16 cellular contexts compared by ENCODE assay signal in the genomic region with DNA sequence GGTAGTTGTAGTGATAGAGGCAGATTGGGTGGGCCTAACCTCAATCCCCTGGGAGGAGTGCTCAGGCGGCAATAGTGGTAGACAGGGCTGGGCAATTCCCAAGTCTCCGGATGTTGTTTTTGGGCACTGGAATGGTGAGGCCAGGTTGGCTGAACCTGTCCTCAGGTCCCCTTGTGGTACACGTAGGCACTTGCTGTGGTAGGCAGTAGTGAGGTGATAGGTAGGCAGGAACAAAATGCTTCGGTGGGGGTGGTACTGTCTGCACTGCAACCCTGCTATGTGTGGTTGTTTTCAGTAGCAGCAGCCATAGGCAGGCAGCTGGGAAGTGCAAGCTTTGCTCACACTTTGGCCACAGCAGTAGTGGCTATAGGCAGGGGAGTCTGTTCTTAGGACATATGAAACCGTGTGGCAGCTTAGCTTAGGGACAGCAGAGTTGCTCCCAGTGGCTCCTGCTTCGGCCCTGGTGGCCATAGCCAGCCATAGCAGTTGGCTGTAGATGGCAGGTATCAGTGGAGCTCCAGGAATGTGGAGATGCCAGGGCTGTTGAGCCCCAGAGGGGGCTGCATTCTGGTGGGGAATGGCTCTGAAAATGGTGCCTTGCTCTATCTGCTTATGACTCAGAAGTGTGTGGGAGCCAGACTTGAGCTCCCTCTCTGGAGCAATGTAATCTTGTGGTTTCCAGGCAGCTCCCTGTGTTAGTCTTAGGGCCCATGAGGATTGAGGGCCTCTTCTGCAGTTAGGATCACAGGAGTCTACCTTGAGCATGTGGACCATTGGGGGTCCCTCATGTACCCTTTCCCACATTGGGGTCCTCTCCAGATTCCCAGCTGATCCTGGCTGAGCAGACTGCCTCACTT.
DNase-seq lines count a peak whose midpoint lies in the region; ATAC-seq and TF ChIP-seq lines count a peak whose summit lies in the region.
"Had no signal": no experiment of that assay in that cellular context is flagged by ENCODE, and none has a peak within 500 bp of the region (broad histone marks: within the 10 kb centered on the region; RNA-seq: fewer than 3 reads in every experiment).

No MANE protein-coding gene starts in this region.

- no peaks in the 10 kb centered on the region for H4K20me1 ChIP-seq in mammary epithelial cell (ENCODE audit: insufficient read depth, low read length)

- H3K4me1 ChIP-seq in mammary epithelial cell (ENCODE audit: insufficient read depth, low read length) (no peaks in the 10 kb centered on the region), foreskin keratinocyte (no peaks in the 10 kb centered on the region), right cardiac atrium (ENCODE audit: control insufficient read depth, insufficient read depth, low read length) (no peaks in the 10 kb centered on the region)
- H3K4me1 ChIP-seq: A549 had no signal

- in situ Hi-C loops in mammary epithelial cell (cut with MboI; ENCODE audit: low sequenced_read_pairs in 2 of 2), result no loop called here

- no peak overlapping the region for H3K4me3 Mint-ChIP-seq in MCF 10A (ENCODE audit: unreplicated experiment)
- H3K4me3 Mint-ChIP-seq in type B pancreatic cell, result no peak overlapping the region
- H3K4me3 Mint-ChIP-seq: activated naive CD8-positive, alpha-beta T cell treated with anti-CD3 and anti-CD28 coated beads, Interleukin-2, amount 50 U/mL, for 24 hours had no signal

- no peak overlapping the region for H2AFZ ChIP-seq in mammary epithelial cell (ENCODE audit: low read depth, low read length)

- 80% methylated on average over 5 of the region's 6 CpGs for WGBS in mammary epithelial cell (ENCODE audit: low coverage, missing lambda C conversion rate)
- 66% methylated on average over 6 of the region's 6 CpGs for WGBS in right cardiac atrium

- no peaks in the 10 kb centered on the region for H3K36me3 Mint-ChIP-seq in MCF 10A (ENCODE audit: insufficient read depth, unreplicated experiment)
- H3K36me3 Mint-ChIP-seq in type B pancreatic cell, result no peaks in the 10 kb centered on the region

- intact Hi-C loops in mammary epithelial cell (cut with micrococcal nuclease), result no loop called here
- intact Hi-C loops in MCF 10A (cut with micrococcal nuclease), result no loop called here
- intact Hi-C loops in right cardiac atrium (cut with DNase I), result no loop called here

- dilution Hi-C loops in mammary epithelial cell (cut with HindIII; ENCODE audit: low sequenced_read_pairs), result no loop called here

- H3K27me3 ChIP-seq in mammary epithelial cell (ENCODE audit: insufficient read depth, low read length) (no peaks in the 10 kb centered on the region), foreskin keratinocyte (no peaks in the 10 kb centered on the region), right cardiac atrium (ENCODE audit: control insufficient read depth, insufficient read depth) (no peaks in the 10 kb centered on the region)

- no peak overlapping the region for H3K9ac ChIP-seq in mammary epithelial cell (ENCODE audit: insufficient read depth, low read length)

- H3K36me3 ChIP-seq in mammary epithelial cell (ENCODE audit: insufficient read depth, low read length), result no peaks in the 10 kb centered on the region

- no peak overlapping the region for H3K27ac Mint-ChIP-seq in MCF 10A (ENCODE audit: low read depth, unreplicated experiment)
- no peak overlapping the region for H3K27ac Mint-ChIP-seq in type B pancreatic cell
- H3K27ac Mint-ChIP-seq: activated naive CD8-positive, alpha-beta T cell treated with anti-CD3 and anti-CD28 coated beads, Interleukin-2, amount 50 U/mL, for 24 hours had no signal

- BruUV-seq in mammary epithelial cell (replicated peaks; lab: Mats Ljungman, UMichigan) (no TSS peak), MCF 10A (replicated peaks; lab: Mats Ljungman, UMichigan) (no TSS peak)

- H3K4me3 ChIP-seq in mammary epithelial cell (replicated peaks in 1 of 3; ENCODE audit: insufficient read depth in 1 of 3, low read depth in 2 of 3, low read length in 3 of 3), result no peak overlapping the region
- H3K4me3 ChIP-seq in right cardiac atrium (ENCODE audit: low read length), result no peak overlapping the region
- H3K4me3 ChIP-seq: A549, lung had no signal

- POLR2A ChIA-PET in MCF 10A (lab: Yijun Ruan, JAX), result interaction anchor here (1.6 kb wide), 1 partner anchor 9 kb away, joined by 4 read pairs; no protein-coding TSS in a partner anchor

- no peak overlapping the region for H3K4me2 ChIP-seq in mammary epithelial cell (ENCODE audit: insufficient read depth, low read depth, low read length)
- H3K4me2 ChIP-seq: A549 had no signal

- H3K27me3 Mint-ChIP-seq in MCF 10A (ENCODE audit: insufficient read depth, unreplicated experiment) (no peaks in the 10 kb centered on the region), type B pancreatic cell (no peaks in the 10 kb centered on the region)
- H3K27me3 Mint-ChIP-seq: activated naive CD8-positive, alpha-beta T cell treated with anti-CD3 and anti-CD28 coated beads, Interleukin-2, amount 50 U/mL, for 24 hours had no signal

- ATAC-seq in foreskin keratinocyte (peak; percentile 48), right cardiac atrium (no peak)
- ATAC-seq: A549; activated naive CD8-positive, alpha-beta T cell treated with anti-CD3 and anti-CD28 coated beads, Interleukin-2, amount 50 U/mL, for 24 hours; Panc1 had no signal

- H3K27ac ChIP-seq in mammary epithelial cell (ENCODE audit: insufficient read depth, low read depth, low read length) (no peak overlapping the region), foreskin keratinocyte (no peak overlapping the region), right cardiac atrium (ENCODE audit: low read length) (no peak overlapping the region)
- H3K27ac ChIP-seq: A549 had no signal

- H3K9me3 ChIP-seq in mammary epithelial cell (replicated peaks; ENCODE audit: insufficient read depth, low read length) (peaks cover 6% of the 10 kb centered on the region), right cardiac atrium (ENCODE audit: control insufficient read depth, low read length) (peaks cover 2% of the 10 kb centered on the region)

- H3K4me1 Mint-ChIP-seq in MCF 10A (ENCODE audit: insufficient read depth, unreplicated experiment), result no peaks in the 10 kb centered on the region
- H3K4me1 Mint-ChIP-seq in type B pancreatic cell (ENCODE audit: unreplicated experiment), result no peaks in the 10 kb centered on the region
- H3K4me1 Mint-ChIP-seq: activated naive CD8-positive, alpha-beta T cell treated with anti-CD3 and anti-CD28 coated beads, Interleukin-2, amount 50 U/mL, for 24 hours had no signal

- CTCF ChIA-PET in mammary epithelial cell (lab: Charles Lee; ENCODE audit: low non-redundant PET) (no interaction called here), MCF 10A (lab: Yijun Ruan, JAX) (interaction anchor here (0.6 to 1.2 kb wide), 4 partner anchors 10 to 248 kb away, joined by 3 read pairs; no protein-coding TSS in a partner anchor)

- H3K9me3 Mint-ChIP-seq in MCF 10A (ENCODE audit: unreplicated experiment) (peaks cover 29% of the 10 kb centered on the region), type B pancreatic cell (peaks cover 12% of the 10 kb centered on the region)

- no peaks in the 10 kb centered on the region for H3K79me2 ChIP-seq in mammary epithelial cell (ENCODE audit: insufficient read depth, low read length)

- DNase-seq in mammary epithelial cell, result peak; percentile 31
- DNase-seq in MCF 10A (ENCODE audit: unreplicated experiment), result no peak
- peak; percentile 18 for DNase-seq in RPMI7951 (ENCODE audit: low read depth)
- no peak for DNase-seq in foreskin keratinocyte
- DNase-seq in type B pancreatic cell (ENCODE audit: extremely low spot score, unreplicated experiment), result no peak
- DNase-seq in stimulated activated CD4-positive, alpha-beta T cell treated with anti-CD3 and anti-CD28 coated beads, Interleukin-4, amount 100 ng/mL, for 1 hour, result no peak
- no peak for DNase-seq in GDM1 (lab: John Stamatoyannopoulos, UW)
- no peak for DNase-seq in right cardiac atrium
- DNase-seq: activated CD4-positive, alpha-beta T cell treated with anti-CD3 and anti-CD28 coated beads for 48 hours; activated naive CD8-positive, alpha-beta T cell treated with anti-CD3 and anti-CD28 coated beads, Interleukin-2, amount 50 U/mL, for 24 hours; activated T-cell treated with anti-CD3 and anti-CD28 coated beads, Interleukin-2, amount 50 U/mL, for 48 hours; NCI-H446 treated with DMSO at 0.1 percent for 48 hours; T-helper 1 cell had no signal

- TF ChIP-seq CTCF in mammary epithelial cell (conservative IDR thresholded peaks at IDR 0.05 in 1 of 2, IDR thresholded peaks at IDR 0.05 in 1 of 2; ENCODE audit: extremely low read depth in 1 of 2, insufficient read depth in 1 of 2, low read depth in 1 of 2, low read length in 2 of 2) (peak in 1 of 2 donors; percentile 22), MCF 10A (IDR thresholded peaks at IDR 0.05; ENCODE audit: unreplicated experiment) (no peak), foreskin keratinocyte (conservative IDR thresholded peaks at IDR 0.05) (no peak), type B pancreatic cell (conservative IDR thresholded peaks at IDR 0.05) (peak; percentile 20)

Comparison
In these comparisons a context has a peak if more than half of its experiments do, and no peak if none do; other contexts are left out.
1. DNase-seq: peak in mammary epithelial cell (single experiment) and RPMI7951 (single experiment); none in MCF 10A (single experiment), foreskin keratinocyte (0 of 2), type B pancreatic cell (single experiment), stimulated activated CD4-positive, alpha-beta T cell treated with anti-CD3 and anti-CD28 coated beads, Interleukin-4, amount 100 ng/mL, for 1 hour (single experiment), GDM1 (single experiment) and right cardiac atrium (0 of 3).